Comparison of ENCODE assay signal across 1 cellular context in genomic region chr1:110338200-110339039, GRCh38.
TF ChIP-seq lines count a peak whose summit lies in the region.

No MANE protein-coding gene starts in this region.

TF ChIP-seq in HepG2, 621 proteins besides CTCF, POLR2A, EP300 and RAD21 (continued from another document and continues in another):
- peak; percentile 60; the same call in 1 of the 2 replicates for TF ChIP-seq ZNF784 (CRISPR knock-in tag; IDR thresholded peaks at IDR 0.05; ENCODE audit: borderline replicate concordance)
- TF ChIP-seq ZSCAN21 (CRISPR knock-in tag; IDR thresholded peaks at IDR 0.05; ENCODE audit: borderline replicate concordance) = peak; percentile 76; the same call in 1 of the 2 replicates
- TF ChIP-seq ZNF710 (CRISPR knock-in tag; IDR thresholded peaks at IDR 0.05; ENCODE audit: borderline replicate concordance) = peak; percentile 79
- no peak for TF ChIP-seq ZNF382 (CRISPR knock-in tag; IDR thresholded peaks at IDR 0.05; ENCODE audit: borderline replicate concordance)
- peak; percentile 67; the same call in 1 of the 2 replicates for TF ChIP-seq SRY (CRISPR knock-in tag; IDR thresholded peaks at IDR 0.05)
- peak; percentile 77 for TF ChIP-seq HDAC1 (CRISPR knock-in tag; IDR thresholded peaks at IDR 0.05)
- TF ChIP-seq ZBTB38 (CRISPR knock-in tag; IDR thresholded peaks at IDR 0.05) = no peak; the same call in 1 of the 2 replicates
- no peak for TF ChIP-seq ZNF75D (CRISPR knock-in tag; IDR thresholded peaks at IDR 0.05; ENCODE audit: borderline replicate concordance)
- TF ChIP-seq BCLAF1 (IDR thresholded peaks at IDR 0.05) = no peak
- TF ChIP-seq HDAC2 (CRISPR knock-in tag; IDR thresholded peaks at IDR 0.05) = peak; percentile 60
- no peak; the same call in 1 of the 2 replicates for TF ChIP-seq CSRNP2 (CRISPR knock-in tag; conservative IDR thresholded peaks at IDR 0.05; ENCODE audit: low read depth)
- peak; percentile 52; the same call in 1 of the 2 replicates for TF ChIP-seq ZBTB7A (CRISPR knock-in tag; IDR thresholded peaks at IDR 0.05)
- TF ChIP-seq ZNF589 (CRISPR knock-in tag; conservative IDR thresholded peaks at IDR 0.05) = peak; percentile 92; the same call in 1 of the 2 replicates
- no peak for TF ChIP-seq ZBTB49 (CRISPR knock-in tag; IDR thresholded peaks at IDR 0.05; ENCODE audit: borderline replicate concordance)
- peak; percentile 94 for TF ChIP-seq ZMAT3 (CRISPR knock-in tag; conservative IDR thresholded peaks at IDR 0.05)
- TF ChIP-seq ZFP1 (CRISPR knock-in tag; IDR thresholded peaks at IDR 0.05) = no peak
- TF ChIP-seq KMT2A (CRISPR knock-in tag; IDR thresholded peaks at IDR 0.05) = peak; percentile 80
- no peak for TF ChIP-seq PREB (CRISPR knock-in tag; IDR thresholded peaks at IDR 0.05)
- no peak for TF ChIP-seq ZNF232 (CRISPR knock-in tag; IDR thresholded peaks at IDR 0.05; ENCODE audit: borderline replicate concordance)
- peak; percentile 84 for TF ChIP-seq DMAP1 (CRISPR knock-in tag; IDR thresholded peaks at IDR 0.05)
- TF ChIP-seq ZNF577 (CRISPR knock-in tag; IDR thresholded peaks at IDR 0.05; ENCODE audit: borderline replicate concordance, low read depth) = no peak; the same call in 1 of the 2 replicates
- peak; percentile 64; the same call in 1 of the 2 replicates for TF ChIP-seq ZNF44 (CRISPR knock-in tag; IDR thresholded peaks at IDR 0.05)
- TF ChIP-seq PPARG (CRISPR knock-in tag; conservative IDR thresholded peaks at IDR 0.05) = 0 out of 2 replicates have a peak, but pooled peaks have one; percentile 17
- TF ChIP-seq TBX3 (IDR thresholded peaks at IDR 0.05; ENCODE audit: borderline replicate concordance) = peak; percentile 53
- no peak for TF ChIP-seq ZNF17 (CRISPR knock-in tag; IDR thresholded peaks at IDR 0.05)
- peak; percentile 88 for TF ChIP-seq ZC3H13 (CRISPR knock-in tag; IDR thresholded peaks at IDR 0.05)
- TF ChIP-seq XRCC5 (optimal IDR thresholded peaks at IDR 0.05; ENCODE audit: low read length) = peak; percentile 96
- no peak for TF ChIP-seq GTF3A (CRISPR knock-in tag; conservative IDR thresholded peaks at IDR 0.05)
- peak; percentile 57; the same call in 1 of the 2 replicates for TF ChIP-seq ZNF362 (CRISPR knock-in tag; IDR thresholded peaks at IDR 0.05; ENCODE audit: borderline replicate concordance)
- TF ChIP-seq NCOR1 (IDR thresholded peaks at IDR 0.05; ENCODE audit: borderline replicate concordance, low read length) = peak; percentile 68; the same call in 1 of the 2 replicates
- no peak for TF ChIP-seq SETDB1 (CRISPR knock-in tag; IDR thresholded peaks at IDR 0.05; ENCODE audit: borderline replicate concordance)
- no peak for TF ChIP-seq ZUFSP (CRISPR knock-in tag; IDR thresholded peaks at IDR 0.05; ENCODE audit: borderline replicate concordance)
- peak; percentile 70; the same call in 1 of the 2 replicates for TF ChIP-seq ZNF160 (CRISPR knock-in tag; IDR thresholded peaks at IDR 0.05)
- 0 out of 2 replicates have a peak, but pooled peaks have one; percentile 59 for TF ChIP-seq CENPBD1 (CRISPR knock-in tag; IDR thresholded peaks at IDR 0.05; ENCODE audit: borderline replicate concordance, low read depth)
- TF ChIP-seq ERF (CRISPR knock-in tag; IDR thresholded peaks at IDR 0.05) = peak; percentile 67; the same call in 1 of the 2 replicates
- TF ChIP-seq RBFOX2 (IDR thresholded peaks at IDR 0.05; ENCODE audit: low read depth, low read length) = peak; percentile 98
- no peak for TF ChIP-seq SOX6 (IDR thresholded peaks at IDR 0.05)
- peak; percentile 70 for TF ChIP-seq SOX6 (CRISPR knock-in tag; IDR thresholded peaks at IDR 0.05)
- TF ChIP-seq TRIM22 (IDR thresholded peaks at IDR 0.05) = no peak
- TF ChIP-seq GABPB1 (CRISPR knock-in tag; IDR thresholded peaks at IDR 0.05) = peak; percentile 84
- TF ChIP-seq TCF7L2 (IDR thresholded peaks at IDR 0.05; ENCODE audit: low read depth, low read length) = no peak
- TF ChIP-seq MEIS1 (CRISPR knock-in tag; IDR thresholded peaks at IDR 0.05; ENCODE audit: borderline replicate concordance) = peak; percentile 76; the same call in 1 of the 2 replicates
- peak; percentile 59 for TF ChIP-seq TMF1 (CRISPR knock-in tag; IDR thresholded peaks at IDR 0.05; ENCODE audit: low read depth)
- no peak; the same call in 1 of the 2 replicates for TF ChIP-seq RFXAP (CRISPR knock-in tag; IDR thresholded peaks at IDR 0.05; ENCODE audit: borderline replicate concordance)
- TF ChIP-seq SNAPC2 (CRISPR knock-in tag; IDR thresholded peaks at IDR 0.05) = peak; percentile 57
- no peak for TF ChIP-seq THYN1 (CRISPR knock-in tag; IDR thresholded peaks at IDR 0.05; ENCODE audit: borderline replicate concordance, low read depth)
- TF ChIP-seq KDM6A (CRISPR knock-in tag; IDR thresholded peaks at IDR 0.05; ENCODE audit: low read depth) = 0 out of 2 replicates have a peak, but pooled peaks have one; percentile 21
- peak; percentile 72 for TF ChIP-seq FOSL2 (CRISPR knock-in tag; IDR thresholded peaks at IDR 0.05)
